ENCODE assay signal across 1 cellular context in genomic region chr11:20021212-20021611, GRCh38.
TF ChIP-seq lines count a peak whose summit lies in the region.

No MANE protein-coding gene starts in this region.

TF ChIP-seq in HepG2, 621 proteins besides CTCF, POLR2A, EP300 and RAD21 (continued from another document and continues in another):
- TF ChIP-seq, protein P1, sequence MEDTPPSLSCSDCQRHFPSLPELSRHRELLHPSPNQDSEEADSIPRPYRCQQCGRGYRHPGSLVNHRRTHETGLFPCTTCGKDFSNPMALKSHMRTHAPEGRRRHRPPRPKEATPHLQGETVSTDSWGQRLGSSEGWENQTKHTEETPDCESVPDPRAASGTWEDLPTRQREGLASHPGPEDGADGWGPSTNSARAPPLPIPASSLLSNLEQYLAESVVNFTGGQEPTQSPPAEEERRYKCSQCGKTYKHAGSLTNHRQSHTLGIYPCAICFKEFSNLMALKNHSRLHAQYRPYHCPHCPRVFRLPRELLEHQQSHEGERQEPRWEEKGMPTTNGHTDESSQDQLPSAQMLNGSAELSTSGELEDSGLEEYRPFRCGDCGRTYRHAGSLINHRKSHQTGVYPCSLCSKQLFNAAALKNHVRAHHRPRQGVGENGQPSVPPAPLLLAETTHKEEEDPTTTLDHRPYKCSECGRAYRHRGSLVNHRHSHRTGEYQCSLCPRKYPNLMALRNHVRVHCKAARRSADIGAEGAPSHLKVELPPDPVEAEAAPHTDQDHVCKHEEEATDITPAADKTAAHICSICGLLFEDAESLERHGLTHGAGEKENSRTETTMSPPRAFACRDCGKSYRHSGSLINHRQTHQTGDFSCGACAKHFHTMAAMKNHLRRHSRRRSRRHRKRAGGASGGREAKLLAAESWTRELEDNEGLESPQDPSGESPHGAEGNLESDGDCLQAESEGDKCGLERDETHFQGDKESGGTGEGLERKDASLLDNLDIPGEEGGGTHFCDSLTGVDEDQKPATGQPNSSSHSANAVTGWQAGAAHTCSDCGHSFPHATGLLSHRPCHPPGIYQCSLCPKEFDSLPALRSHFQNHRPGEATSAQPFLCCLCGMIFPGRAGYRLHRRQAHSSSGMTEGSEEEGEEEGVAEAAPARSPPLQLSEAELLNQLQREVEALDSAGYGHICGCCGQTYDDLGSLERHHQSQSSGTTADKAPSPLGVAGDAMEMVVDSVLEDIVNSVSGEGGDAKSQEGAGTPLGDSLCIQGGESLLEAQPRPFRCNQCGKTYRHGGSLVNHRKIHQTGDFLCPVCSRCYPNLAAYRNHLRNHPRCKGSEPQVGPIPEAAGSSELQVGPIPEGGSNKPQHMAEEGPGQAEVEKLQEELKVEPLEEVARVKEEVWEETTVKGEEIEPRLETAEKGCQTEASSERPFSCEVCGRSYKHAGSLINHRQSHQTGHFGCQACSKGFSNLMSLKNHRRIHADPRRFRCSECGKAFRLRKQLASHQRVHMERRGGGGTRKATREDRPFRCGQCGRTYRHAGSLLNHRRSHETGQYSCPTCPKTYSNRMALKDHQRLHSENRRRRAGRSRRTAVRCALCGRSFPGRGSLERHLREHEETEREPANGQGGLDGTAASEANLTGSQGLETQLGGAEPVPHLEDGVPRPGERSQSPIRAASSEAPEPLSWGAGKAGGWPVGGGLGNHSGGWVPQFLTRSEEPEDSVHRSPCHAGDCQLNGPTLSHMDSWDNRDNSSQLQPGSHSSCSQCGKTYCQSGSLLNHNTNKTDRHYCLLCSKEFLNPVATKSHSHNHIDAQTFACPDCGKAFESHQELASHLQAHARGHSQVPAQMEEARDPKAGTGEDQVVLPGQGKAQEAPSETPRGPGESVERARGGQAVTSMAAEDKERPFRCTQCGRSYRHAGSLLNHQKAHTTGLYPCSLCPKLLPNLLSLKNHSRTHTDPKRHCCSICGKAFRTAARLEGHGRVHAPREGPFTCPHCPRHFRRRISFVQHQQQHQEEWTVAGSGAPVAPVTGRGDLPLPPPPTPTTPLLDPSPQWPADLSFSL (CRISPR knock-in tag; IDR thresholded peaks at IDR 0.05), result peak; percentile 57; the same call in 1 of the 2 replicates
- TF ChIP-seq FOXM1 (CRISPR knock-in tag; IDR thresholded peaks at IDR 0.05), result no peak
- TF ChIP-seq, protein P2, sequence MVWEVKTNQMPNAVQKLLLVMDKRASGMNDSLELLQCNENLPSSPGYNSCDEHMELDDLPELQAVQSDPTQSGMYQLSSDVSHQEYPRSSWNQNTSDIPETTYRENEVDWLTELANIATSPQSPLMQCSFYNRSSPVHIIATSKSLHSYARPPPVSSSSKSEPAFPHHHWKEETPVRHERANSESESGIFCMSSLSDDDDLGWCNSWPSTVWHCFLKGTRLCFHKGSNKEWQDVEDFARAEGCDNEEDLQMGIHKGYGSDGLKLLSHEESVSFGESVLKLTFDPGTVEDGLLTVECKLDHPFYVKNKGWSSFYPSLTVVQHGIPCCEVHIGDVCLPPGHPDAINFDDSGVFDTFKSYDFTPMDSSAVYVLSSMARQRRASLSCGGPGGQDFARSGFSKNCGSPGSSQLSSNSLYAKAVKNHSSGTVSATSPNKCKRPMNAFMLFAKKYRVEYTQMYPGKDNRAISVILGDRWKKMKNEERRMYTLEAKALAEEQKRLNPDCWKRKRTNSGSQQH (CRISPR knock-in tag; IDR thresholded peaks at IDR 0.05; ENCODE audit: low read depth), result no peak
- TF ChIP-seq ZNF101 (CRISPR knock-in tag; IDR thresholded peaks at IDR 0.05; ENCODE audit: borderline replicate concordance, low read depth), result no peak
- TF ChIP-seq SOX5 (CRISPR knock-in tag; IDR thresholded peaks at IDR 0.05; ENCODE audit: borderline replicate concordance), result peak; percentile 84; the same call in 1 of the 2 replicates
- no peak for TF ChIP-seq ZFX (CRISPR knock-in tag; IDR thresholded peaks at IDR 0.05; ENCODE audit: low read depth)
- 0 out of 2 replicates have a peak, but pooled peaks have one; percentile 27 for TF ChIP-seq TGIF2 (CRISPR knock-in tag; IDR thresholded peaks at IDR 0.05)
- no peak for TF ChIP-seq ZNF367 (CRISPR knock-in tag; IDR thresholded peaks at IDR 0.05; ENCODE audit: borderline replicate concordance)
- TF ChIP-seq CREB3 (CRISPR knock-in tag; IDR thresholded peaks at IDR 0.05), result no peak
- TF ChIP-seq CENPX (CRISPR knock-in tag; IDR thresholded peaks at IDR 0.05), result no peak
- no peak for TF ChIP-seq HCFC1 (IDR thresholded peaks at IDR 0.05; ENCODE audit: low read depth, low read length)
- no peak for TF ChIP-seq ZNF552 (CRISPR knock-in tag; IDR thresholded peaks at IDR 0.05; ENCODE audit: borderline replicate concordance)
- TF ChIP-seq FOXA3 (CRISPR knock-in tag; IDR thresholded peaks at IDR 0.05), result peak; percentile 47; the same call in 1 of the 2 replicates
- TF ChIP-seq TCF7 (IDR thresholded peaks at IDR 0.05; ENCODE audit: low read depth), result no peak
- TF ChIP-seq ZNF737 (CRISPR knock-in tag; IDR thresholded peaks at IDR 0.05; ENCODE audit: borderline replicate concordance), result no peak
- no peak for TF ChIP-seq NPAS2 (CRISPR knock-in tag; IDR thresholded peaks at IDR 0.05; ENCODE audit: borderline replicate concordance)
- peak; percentile 42 for TF ChIP-seq SAP130 (CRISPR knock-in tag; IDR thresholded peaks at IDR 0.05; ENCODE audit: low read depth)
- TF ChIP-seq FOXA1 (IDR thresholded peaks at IDR 0.05), result no peak
- TF ChIP-seq FOXA1 (CRISPR knock-in tag; IDR thresholded peaks at IDR 0.05), result peak; percentile 42; the same call in 1 of the 2 replicates
- peak; percentile 46; the same call in 1 of the 2 replicates for TF ChIP-seq FOSL2 (CRISPR knock-in tag; IDR thresholded peaks at IDR 0.05)
- TF ChIP-seq NFRKB (IDR thresholded peaks at IDR 0.05), result no peak
- TF ChIP-seq BCL6 (CRISPR knock-in tag; IDR thresholded peaks at IDR 0.05), result peak; percentile 13; the same call in 1 of the 2 replicates
- TF ChIP-seq MIER3 (CRISPR knock-in tag; IDR thresholded peaks at IDR 0.05; ENCODE audit: borderline replicate concordance), result no peak
- TF ChIP-seq ZNF687 (CRISPR knock-in tag; IDR thresholded peaks at IDR 0.05), result no peak
- no peak for TF ChIP-seq ZBTB26 (CRISPR knock-in tag; IDR thresholded peaks at IDR 0.05; ENCODE audit: borderline replicate concordance)
- TF ChIP-seq, protein P3, sequence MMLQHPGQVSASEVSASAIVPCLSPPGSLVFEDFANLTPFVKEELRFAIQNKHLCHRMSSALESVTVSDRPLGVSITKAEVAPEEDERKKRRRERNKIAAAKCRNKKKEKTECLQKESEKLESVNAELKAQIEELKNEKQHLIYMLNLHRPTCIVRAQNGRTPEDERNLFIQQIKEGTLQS (CRISPR knock-in tag; IDR thresholded peaks at IDR 0.05), result no peak
- TF ChIP-seq, protein P4, sequence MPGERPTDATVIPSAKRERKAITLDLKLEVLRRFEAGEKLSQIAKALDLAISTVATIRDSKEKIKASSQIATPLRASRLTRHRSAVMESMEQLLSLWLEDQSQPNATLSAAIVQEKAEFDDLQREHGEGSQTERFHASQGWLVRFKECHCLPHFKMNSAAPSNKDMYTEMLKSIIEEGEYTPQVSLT (CRISPR knock-in tag; IDR thresholded peaks at IDR 0.05; ENCODE audit: borderline replicate concordance, low read depth), result no peak
- TF ChIP-seq SOX6 (IDR thresholded peaks at IDR 0.05), result no peak
- TF ChIP-seq SOX6 (CRISPR knock-in tag; IDR thresholded peaks at IDR 0.05), result peak; percentile 65
- peak; percentile 30; the same call in 1 of the 2 replicates for TF ChIP-seq MAX (IDR thresholded peaks at IDR 0.05)
- TF ChIP-seq YEATS4 (CRISPR knock-in tag; IDR thresholded peaks at IDR 0.05; ENCODE audit: borderline replicate concordance), result no peak
- TF ChIP-seq, protein P5, sequence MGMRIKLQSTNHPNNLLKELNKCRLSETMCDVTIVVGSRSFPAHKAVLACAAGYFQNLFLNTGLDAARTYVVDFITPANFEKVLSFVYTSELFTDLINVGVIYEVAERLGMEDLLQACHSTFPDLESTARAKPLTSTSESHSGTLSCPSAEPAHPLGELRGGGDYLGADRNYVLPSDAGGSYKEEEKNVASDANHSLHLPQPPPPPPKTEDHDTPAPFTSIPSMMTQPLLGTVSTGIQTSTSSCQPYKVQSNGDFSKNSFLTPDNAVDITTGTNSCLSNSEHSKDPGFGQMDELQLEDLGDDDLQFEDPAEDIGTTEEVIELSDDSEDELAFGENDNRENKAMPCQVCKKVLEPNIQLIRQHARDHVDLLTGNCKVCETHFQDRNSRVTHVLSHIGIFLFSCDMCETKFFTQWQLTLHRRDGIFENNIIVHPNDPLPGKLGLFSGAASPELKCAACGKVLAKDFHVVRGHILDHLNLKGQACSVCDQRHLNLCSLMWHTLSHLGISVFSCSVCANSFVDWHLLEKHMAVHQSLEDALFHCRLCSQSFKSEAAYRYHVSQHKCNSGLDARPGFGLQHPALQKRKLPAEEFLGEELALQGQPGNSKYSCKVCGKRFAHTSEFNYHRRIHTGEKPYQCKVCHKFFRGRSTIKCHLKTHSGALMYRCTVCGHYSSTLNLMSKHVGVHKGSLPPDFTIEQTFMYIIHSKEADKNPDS (CRISPR knock-in tag; IDR thresholded peaks at IDR 0.05), result no peak
- no peak for TF ChIP-seq ZNF597 (CRISPR knock-in tag; IDR thresholded peaks at IDR 0.05)
- TF ChIP-seq, protein P6, sequence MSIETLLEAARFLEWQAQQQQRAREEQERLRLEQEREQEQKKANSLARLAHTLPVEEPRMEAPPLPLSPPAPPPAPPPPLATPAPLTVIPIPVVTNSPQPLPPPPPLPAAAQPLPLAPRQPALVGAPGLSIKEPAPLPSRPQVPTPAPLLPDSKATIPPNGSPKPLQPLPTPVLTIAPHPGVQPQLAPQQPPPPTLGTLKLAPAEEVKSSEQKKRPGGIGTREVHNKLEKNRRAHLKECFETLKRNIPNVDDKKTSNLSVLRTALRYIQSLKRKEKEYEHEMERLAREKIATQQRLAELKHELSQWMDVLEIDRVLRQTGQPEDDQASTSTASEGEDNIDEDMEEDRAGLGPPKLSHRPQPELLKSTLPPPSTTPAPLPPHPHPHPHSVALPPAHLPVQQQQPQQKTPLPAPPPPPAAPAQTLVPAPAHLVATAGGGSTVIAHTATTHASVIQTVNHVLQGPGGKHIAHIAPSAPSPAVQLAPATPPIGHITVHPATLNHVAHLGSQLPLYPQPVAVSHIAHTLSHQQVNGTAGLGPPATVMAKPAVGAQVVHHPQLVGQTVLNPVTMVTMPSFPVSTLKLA (IDR thresholded peaks at IDR 0.05), result peak; percentile 22; the same call in 1 of the 2 replicates
- no peak for TF ChIP-seq ZNF468 (CRISPR knock-in tag; IDR thresholded peaks at IDR 0.05)
- TF ChIP-seq FOXP1 (IDR thresholded peaks at IDR 0.05), result no peak
- TF ChIP-seq FOXP1 (CRISPR knock-in tag; IDR thresholded peaks at IDR 0.05), result peak; percentile 43
- TF ChIP-seq SALL1 (CRISPR knock-in tag; IDR thresholded peaks at IDR 0.05), result peak; percentile 6; the same call in 1 of the 2 replicates
- peak; percentile 50; the same call in 1 of the 3 replicates for TF ChIP-seq MXI1 (IDR thresholded peaks at IDR 0.05; ENCODE audit: borderline replicate concordance, low read depth, low read length)
